In genomic region chr4:145507636-145508035, GRCh38 we compare ENCODE assay signal across 13 cellular contexts. TPM values are rescaled to one million over a fixed set of nuclear protein-coding genes. Genes with fewer than 3 reads are reported as not detected.
DNase-seq lines count a peak whose midpoint lies in the region; ATAC-seq and TF ChIP-seq lines count a peak whose summit lies in the region.
"Had no signal": no experiment of that assay in that cellular context is flagged by ENCODE, and none has a peak within 500 bp of the region (broad histone marks: within the 10 kb centered on the region; RNA-seq: fewer than 3 reads in every experiment).

No MANE protein-coding gene starts in this region.

- H3K4me1 Mint-ChIP-seq in mesothelial cell of epicardium = peaks cover 7% of the 10 kb centered on the region

- H3K27ac Mint-ChIP-seq in mesothelial cell of epicardium = peak overlapping the region; percentile 83
- H3K27ac Mint-ChIP-seq: naive thymus-derived CD8-positive, alpha-beta T cell had no signal

- H3K27me3 Mint-ChIP-seq in mesothelial cell of epicardium (ENCODE audit: low read depth) = no peaks in the 10 kb centered on the region

- H3K9me3 Mint-ChIP-seq in mesothelial cell of epicardium = peaks cover 30% of the 10 kb centered on the region

- DNase-seq in EL = peak; percentile 31
- DNase-seq in NCI-H226 = peak; percentile 32
- peak; percentile 78 for DNase-seq in dermis blood vessel endothelial cell
- DNase-seq in mesothelial cell of epicardium (ENCODE audit: low spot score in 2 of 2, unreplicated experiment in 2 of 2) = no peak
- DNase-seq in GM13976 (ENCODE audit: low spot score) = no peak
- DNase-seq in NCI-H524 (lab: John Stamatoyannopoulos, UW) = no peak
- DNase-seq: adrenal gland; H7; naive thymus-derived CD8-positive, alpha-beta T cell; NCI-H2171 treated with DMSO at 0.1 percent for 48 hours; T1000 had no signal

- H3K4me3 Mint-ChIP-seq in mesothelial cell of epicardium = no peak overlapping the region
- H3K4me3 Mint-ChIP-seq: naive thymus-derived CD8-positive, alpha-beta T cell had no signal

- no peak for TF ChIP-seq CTCF in mesothelial cell of epicardium (IDR thresholded peaks at IDR 0.05; ENCODE audit: unreplicated experiment)
- no peak for TF ChIP-seq CTCF in GM13976 (IDR thresholded peaks at IDR 0.05; ENCODE audit: borderline replicate concordance, control extremely low read depth, extremely low read depth, insufficient read depth, missing control alignments)

- H3K36me3 Mint-ChIP-seq in mesothelial cell of epicardium = peaks cover 23% of the 10 kb centered on the region

- ATAC-seq in HG03432 (IDR thresholded peaks at IDR 0.05; ENCODE audit: unreplicated experiment) = no peak
- no peak for ATAC-seq in HG03196 (IDR thresholded peaks at IDR 0.05; ENCODE audit: unreplicated experiment)
- ATAC-seq: naive thymus-derived CD8-positive, alpha-beta T cell had no signal

- in situ Hi-C loops in GM13976 (cut with MboI; ENCODE audit: low sequenced_read_pairs, unreplicated experiment) = no loop called here

RNA-seq across cellular contexts. Expression of gene SMAD1, which starts 26.0 kb away (rescaled TPM):
- total RNA-seq in dermis blood vessel endothelial cell (127 and 186 TPM in 2 replicates), mesothelial cell of epicardium (35.6 to 40.5 TPM (median 38.4 TPM) in 3 replicates)
- total RNA-seq: naive thymus-derived CD8-positive, alpha-beta T cell had no signal

Comparison
In these comparisons a context has a peak if more than half of its experiments do, and no peak if none do; other contexts are left out.
1. DNase-seq: peak in EL (single experiment), NCI-H226 (single experiment) and dermis blood vessel endothelial cell (single experiment); none in mesothelial cell of epicardium (0 of 2), GM13976 (single experiment) and NCI-H524 (0 of 2).